8 cellular contexts compared by ENCODE assay signal in the genomic region with DNA sequence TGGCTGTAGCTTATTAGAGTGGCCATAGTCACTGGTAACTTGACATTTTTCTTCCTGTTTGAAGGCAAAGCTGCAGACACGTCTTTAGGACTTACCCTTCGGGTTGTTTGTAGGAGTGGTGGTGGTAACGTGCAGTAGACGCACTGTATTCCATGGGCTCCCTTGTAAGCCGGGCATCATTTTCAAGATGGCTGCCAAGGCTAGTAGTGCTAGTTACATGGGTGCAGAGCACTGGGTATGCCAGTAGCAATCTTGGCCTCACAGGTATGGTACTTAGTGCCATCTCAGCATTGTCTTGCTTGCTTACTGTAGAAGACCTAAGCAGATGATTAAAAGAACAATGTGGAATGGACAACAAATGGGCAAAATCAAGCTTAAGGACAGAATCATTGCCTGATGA. TPM values are rescaled to one million over a fixed set of nuclear protein-coding genes. Genes with fewer than 3 reads are reported as not detected.
DNase-seq lines count a peak whose midpoint lies in the region; ATAC-seq, FAIRE-seq and TF ChIP-seq lines count a peak whose summit lies in the region.

No MANE protein-coding gene starts in this region.

- FAIRE-seq in RCC 7860 (lab: Jason Lieb, UNC): no peak

- peaks cover 23% of the 10 kb centered on the region for H3K36me3 ChIP-seq in lower lobe of right lung

- no peak for TF ChIP-seq CTCF in lower lobe of right lung (IDR thresholded peaks at IDR 0.05)

- peaks cover 72% of the 10 kb centered on the region for H3K4me1 ChIP-seq in lower lobe of right lung

- intact Hi-C loops in lower lobe of right lung (cut with DNase I): no loop called here

- H3K9me3 Mint-ChIP-seq in activated naive CD8-positive, alpha-beta T cell treated with anti-CD3 and anti-CD28 coated beads, Interleukin-2, amount 50 U/mL, for 24 hours: no peaks in the 10 kb centered on the region

- H3K27ac Mint-ChIP-seq in activated naive CD8-positive, alpha-beta T cell treated with anti-CD3 and anti-CD28 coated beads, Interleukin-2, amount 50 U/mL, for 24 hours: peak overlapping the region; percentile 96

- H3K27me3 Mint-ChIP-seq in activated naive CD8-positive, alpha-beta T cell treated with anti-CD3 and anti-CD28 coated beads, Interleukin-2, amount 50 U/mL, for 24 hours: no peaks in the 10 kb centered on the region

- H3K36me3 Mint-ChIP-seq in activated naive CD8-positive, alpha-beta T cell treated with anti-CD3 and anti-CD28 coated beads, Interleukin-2, amount 50 U/mL, for 24 hours (ENCODE audit: low read depth): peaks cover 61% of the 10 kb centered on the region

- peaks cover 80% of the 10 kb centered on the region for H3K4me1 Mint-ChIP-seq in activated naive CD8-positive, alpha-beta T cell treated with anti-CD3 and anti-CD28 coated beads, Interleukin-2, amount 50 U/mL, for 24 hours

- H3K9me3 ChIP-seq in lower lobe of right lung: no peaks in the 10 kb centered on the region

- H3K27me3 ChIP-seq in lower lobe of right lung (ENCODE audit: low read depth): no peaks in the 10 kb centered on the region

- H3K27ac ChIP-seq in lower lobe of right lung: no peak overlapping the region

- peak overlapping the region; percentile 97 for H3K4me3 Mint-ChIP-seq in activated naive CD8-positive, alpha-beta T cell treated with anti-CD3 and anti-CD28 coated beads, Interleukin-2, amount 50 U/mL, for 24 hours

- no peak for ATAC-seq in activated naive CD8-positive, alpha-beta T cell treated with anti-CD3 and anti-CD28 coated beads, Interleukin-2, amount 50 U/mL, for 24 hours
- ATAC-seq in lower lobe of right lung (no peak), GM19023 (IDR thresholded peaks at IDR 0.05; ENCODE audit: unreplicated experiment) (no peak), GM19467 (IDR thresholded peaks at IDR 0.05; ENCODE audit: unreplicated experiment) (no peak), HG03097 (IDR thresholded peaks at IDR 0.05; ENCODE audit: low FRiP score, unreplicated experiment) (no peak)

- peak overlapping the region; percentile 76 for H3K4me3 ChIP-seq in lower lobe of right lung

- DNase-seq in ELR (ENCODE audit: low read depth) (peak; percentile 56), MV-4-11 (lab: John Stamatoyannopoulos, UW) (peak; percentile 9), lower lobe of right lung (no peak), RCC 7860 (ENCODE audit: low spot score) (no peak)
- DNase-seq in activated naive CD8-positive, alpha-beta T cell treated with anti-CD3 and anti-CD28 coated beads, Interleukin-2, amount 50 U/mL, for 24 hours: peak; percentile 14

RNA-seq across cellular contexts. Expression of gene YBX1, which starts 1.9 kb away (rescaled TPM):
- total RNA-seq in lower lobe of right lung: 552 TPM

RNA-seq across cellular contexts. Expression of gene PPIH, which starts 25.9 kb away (rescaled TPM):
- 25.1 TPM for total RNA-seq in lower lobe of right lung

RNA-seq across cellular contexts. Expression of gene CLDN19, which starts 55.9 kb away (rescaled TPM):
- total RNA-seq in lower lobe of right lung: not detected

Comparison
In these comparisons a context has a peak if more than half of its experiments do, and no peak if none do; other contexts are left out.
1. DNase-seq: peak in ELR (single experiment), MV-4-11 (single experiment) and activated naive CD8-positive, alpha-beta T cell treated with anti-CD3 and anti-CD28 coated beads, Interleukin-2, amount 50 U/mL, for 24 hours (single experiment); none in lower lobe of right lung (single experiment) and RCC 7860 (single experiment).